Comparison of ENCODE assay signal across 1 cellular context in genomic region chr17:71412803-71413202, GRCh38.
TF ChIP-seq lines count a peak whose summit lies in the region.

No MANE protein-coding gene starts in this region.

TF ChIP-seq in IMR-90, 13 proteins besides CTCF, POLR2A, EP300 and RAD21 (continued from another document):
- TF ChIP-seq FOS (IDR thresholded peaks at IDR 0.05; ENCODE audit: low read depth, low read length) (peak; percentile 97), RCOR1 (IDR thresholded peaks at IDR 0.05; ENCODE audit: insufficient replicate concordance, low read length) (peak; percentile 14), MAFK (IDR thresholded peaks at IDR 0.05; ENCODE audit: low read depth, low read length) (0 out of 2 replicates have a peak, but pooled peaks have one; percentile 2)
